In the genomic region with DNA sequence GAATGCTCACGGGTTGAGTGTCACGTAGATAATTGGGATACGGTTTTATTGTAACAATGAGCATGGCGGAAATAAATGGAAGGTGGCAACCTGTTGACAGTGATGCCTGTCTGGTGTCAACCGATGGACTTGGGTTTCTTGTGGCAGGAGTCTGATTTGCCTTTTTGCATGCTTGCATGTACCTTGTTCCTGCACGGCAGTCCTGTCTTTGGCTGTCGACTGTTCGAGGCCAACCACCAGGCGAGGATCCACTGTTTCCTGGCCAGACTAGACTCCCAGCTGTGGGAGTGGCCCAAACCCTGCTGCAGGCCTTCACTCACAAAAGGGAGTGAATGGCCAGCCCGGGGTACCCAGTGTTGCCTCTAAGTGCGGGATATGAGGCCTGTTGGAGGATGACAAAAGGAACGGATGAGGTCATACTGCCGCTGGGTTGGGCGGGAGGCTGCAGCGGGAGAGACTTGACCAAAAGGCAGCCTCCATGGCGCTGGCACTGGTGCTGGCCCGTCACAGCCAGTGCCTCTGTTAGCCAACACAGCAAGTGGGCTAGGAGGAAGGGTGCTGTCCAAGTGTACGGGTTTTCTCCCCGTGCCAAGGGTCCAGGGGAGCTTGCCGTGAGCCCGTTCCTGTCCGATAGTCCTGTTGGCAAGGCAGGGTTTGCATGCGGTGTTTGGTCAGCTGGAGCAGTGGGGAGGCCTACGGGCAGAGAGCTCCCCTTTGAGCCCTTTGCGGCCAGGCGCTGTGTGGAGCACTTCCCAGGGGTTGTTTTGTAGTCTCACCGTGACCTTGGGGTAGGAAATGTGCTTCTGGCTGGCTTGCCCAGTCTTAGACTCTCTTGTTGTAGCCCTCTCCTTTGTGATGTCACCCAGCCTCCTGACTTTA, we compare ENCODE assay signal across 1 cellular context.
TF ChIP-seq lines count a peak whose summit lies in the region.

No MANE protein-coding gene starts in this region.

TF ChIP-seq in GM23338, 12 proteins besides CTCF, POLR2A, EP300 and RAD21 (continued from another document):
- TF ChIP-seq, protein P1, sequence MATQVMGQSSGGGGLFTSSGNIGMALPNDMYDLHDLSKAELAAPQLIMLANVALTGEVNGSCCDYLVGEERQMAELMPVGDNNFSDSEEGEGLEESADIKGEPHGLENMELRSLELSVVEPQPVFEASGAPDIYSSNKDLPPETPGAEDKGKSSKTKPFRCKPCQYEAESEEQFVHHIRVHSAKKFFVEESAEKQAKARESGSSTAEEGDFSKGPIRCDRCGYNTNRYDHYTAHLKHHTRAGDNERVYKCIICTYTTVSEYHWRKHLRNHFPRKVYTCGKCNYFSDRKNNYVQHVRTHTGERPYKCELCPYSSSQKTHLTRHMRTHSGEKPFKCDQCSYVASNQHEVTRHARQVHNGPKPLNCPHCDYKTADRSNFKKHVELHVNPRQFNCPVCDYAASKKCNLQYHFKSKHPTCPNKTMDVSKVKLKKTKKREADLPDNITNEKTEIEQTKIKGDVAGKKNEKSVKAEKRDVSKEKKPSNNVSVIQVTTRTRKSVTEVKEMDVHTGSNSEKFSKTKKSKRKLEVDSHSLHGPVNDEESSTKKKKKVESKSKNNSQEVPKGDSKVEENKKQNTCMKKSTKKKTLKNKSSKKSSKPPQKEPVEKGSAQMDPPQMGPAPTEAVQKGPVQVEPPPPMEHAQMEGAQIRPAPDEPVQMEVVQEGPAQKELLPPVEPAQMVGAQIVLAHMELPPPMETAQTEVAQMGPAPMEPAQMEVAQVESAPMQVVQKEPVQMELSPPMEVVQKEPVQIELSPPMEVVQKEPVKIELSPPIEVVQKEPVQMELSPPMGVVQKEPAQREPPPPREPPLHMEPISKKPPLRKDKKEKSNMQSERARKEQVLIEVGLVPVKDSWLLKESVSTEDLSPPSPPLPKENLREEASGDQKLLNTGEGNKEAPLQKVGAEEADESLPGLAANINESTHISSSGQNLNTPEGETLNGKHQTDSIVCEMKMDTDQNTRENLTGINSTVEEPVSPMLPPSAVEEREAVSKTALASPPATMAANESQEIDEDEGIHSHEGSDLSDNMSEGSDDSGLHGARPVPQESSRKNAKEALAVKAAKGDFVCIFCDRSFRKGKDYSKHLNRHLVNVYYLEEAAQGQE (IDR thresholded peaks at IDR 0.05; ENCODE audit: unreplicated experiment): no peak
- TF ChIP-seq ETS1 (IDR thresholded peaks at IDR 0.05): no peak
- TF ChIP-seq, protein P2, sequence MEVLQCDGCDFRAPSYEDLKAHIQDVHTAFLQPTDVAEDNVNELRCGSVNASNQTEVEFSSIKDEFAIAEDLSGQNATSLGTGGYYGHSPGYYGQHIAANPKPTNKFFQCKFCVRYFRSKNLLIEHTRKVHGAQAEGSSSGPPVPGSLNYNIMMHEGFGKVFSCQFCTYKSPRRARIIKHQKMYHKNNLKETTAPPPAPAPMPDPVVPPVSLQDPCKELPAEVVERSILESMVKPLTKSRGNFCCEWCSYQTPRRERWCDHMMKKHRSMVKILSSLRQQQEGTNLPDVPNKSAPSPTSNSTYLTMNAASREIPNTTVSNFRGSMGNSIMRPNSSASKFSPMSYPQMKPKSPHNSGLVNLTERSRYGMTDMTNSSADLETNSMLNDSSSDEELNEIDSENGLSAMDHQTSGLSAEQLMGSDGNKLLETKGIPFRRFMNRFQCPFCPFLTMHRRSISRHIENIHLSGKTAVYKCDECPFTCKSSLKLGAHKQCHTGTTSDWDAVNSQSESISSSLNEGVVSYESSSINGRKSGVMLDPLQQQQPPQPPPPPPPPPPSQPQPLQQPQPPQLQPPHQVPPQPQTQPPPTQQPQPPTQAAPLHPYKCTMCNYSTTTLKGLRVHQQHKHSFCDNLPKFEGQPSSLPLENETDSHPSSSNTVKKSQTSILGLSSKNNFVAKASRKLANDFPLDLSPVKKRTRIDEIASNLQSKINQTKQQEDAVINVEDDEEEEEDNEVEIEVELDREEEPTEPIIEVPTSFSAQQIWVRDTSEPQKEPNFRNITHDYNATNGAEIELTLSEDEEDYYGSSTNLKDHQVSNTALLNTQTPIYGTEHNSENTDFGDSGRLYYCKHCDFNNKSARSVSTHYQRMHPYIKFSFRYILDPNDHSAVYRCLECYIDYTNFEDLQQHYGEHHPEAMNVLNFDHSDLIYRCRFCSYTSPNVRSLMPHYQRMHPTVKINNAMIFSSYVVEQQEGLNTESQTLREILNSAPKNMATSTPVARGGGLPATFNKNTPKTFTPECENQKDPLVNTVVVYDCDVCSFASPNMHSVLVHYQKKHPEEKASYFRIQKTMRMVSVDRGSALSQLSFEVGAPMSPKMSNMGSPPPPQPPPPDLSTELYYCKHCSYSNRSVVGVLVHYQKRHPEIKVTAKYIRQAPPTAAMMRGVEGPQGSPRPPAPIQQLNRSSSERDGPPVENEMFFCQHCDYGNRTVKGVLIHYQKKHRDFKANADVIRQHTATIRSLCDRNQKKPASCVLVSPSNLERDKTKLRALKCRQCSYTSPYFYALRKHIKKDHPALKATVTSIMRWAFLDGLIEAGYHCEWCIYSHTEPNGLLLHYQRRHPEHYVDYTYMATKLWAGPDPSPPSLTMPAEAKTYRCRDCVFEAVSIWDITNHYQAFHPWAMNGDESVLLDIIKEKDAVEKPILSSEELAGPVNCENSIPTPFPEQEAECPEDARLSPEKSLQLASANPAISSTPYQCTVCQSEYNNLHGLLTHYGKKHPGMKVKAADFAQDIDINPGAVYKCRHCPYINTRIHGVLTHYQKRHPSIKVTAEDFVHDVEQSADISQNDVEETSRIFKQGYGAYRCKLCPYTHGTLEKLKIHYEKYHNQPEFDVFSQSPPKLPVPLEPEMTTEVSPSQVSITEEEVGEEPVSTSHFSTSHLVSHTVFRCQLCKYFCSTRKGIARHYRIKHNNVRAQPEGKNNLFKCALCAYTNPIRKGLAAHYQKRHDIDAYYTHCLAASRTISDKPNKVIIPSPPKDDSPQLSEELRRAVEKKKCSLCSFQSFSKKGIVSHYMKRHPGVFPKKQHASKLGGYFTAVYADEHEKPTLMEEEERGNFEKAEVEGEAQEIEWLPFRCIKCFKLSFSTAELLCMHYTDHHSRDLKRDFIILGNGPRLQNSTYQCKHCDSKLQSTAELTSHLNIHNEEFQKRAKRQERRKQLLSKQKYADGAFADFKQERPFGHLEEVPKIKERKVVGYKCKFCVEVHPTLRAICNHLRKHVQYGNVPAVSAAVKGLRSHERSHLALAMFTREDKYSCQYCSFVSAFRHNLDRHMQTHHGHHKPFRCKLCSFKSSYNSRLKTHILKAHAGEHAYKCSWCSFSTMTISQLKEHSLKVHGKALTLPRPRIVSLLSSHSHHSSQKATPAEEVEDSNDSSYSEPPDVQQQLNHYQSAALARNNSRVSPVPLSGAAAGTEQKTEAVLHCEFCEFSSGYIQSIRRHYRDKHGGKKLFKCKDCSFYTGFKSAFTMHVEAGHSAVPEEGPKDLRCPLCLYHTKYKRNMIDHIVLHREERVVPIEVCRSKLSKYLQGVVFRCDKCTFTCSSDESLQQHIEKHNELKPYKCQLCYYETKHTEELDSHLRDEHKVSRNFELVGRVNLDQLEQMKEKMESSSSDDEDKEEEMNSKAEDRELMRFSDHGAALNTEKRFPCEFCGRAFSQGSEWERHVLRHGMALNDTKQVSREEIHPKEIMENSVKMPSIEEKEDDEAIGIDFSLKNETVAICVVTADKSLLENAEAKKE (CRISPR knock-in tag; IDR thresholded peaks at IDR 0.05): no peak
